In the genomic region with DNA sequence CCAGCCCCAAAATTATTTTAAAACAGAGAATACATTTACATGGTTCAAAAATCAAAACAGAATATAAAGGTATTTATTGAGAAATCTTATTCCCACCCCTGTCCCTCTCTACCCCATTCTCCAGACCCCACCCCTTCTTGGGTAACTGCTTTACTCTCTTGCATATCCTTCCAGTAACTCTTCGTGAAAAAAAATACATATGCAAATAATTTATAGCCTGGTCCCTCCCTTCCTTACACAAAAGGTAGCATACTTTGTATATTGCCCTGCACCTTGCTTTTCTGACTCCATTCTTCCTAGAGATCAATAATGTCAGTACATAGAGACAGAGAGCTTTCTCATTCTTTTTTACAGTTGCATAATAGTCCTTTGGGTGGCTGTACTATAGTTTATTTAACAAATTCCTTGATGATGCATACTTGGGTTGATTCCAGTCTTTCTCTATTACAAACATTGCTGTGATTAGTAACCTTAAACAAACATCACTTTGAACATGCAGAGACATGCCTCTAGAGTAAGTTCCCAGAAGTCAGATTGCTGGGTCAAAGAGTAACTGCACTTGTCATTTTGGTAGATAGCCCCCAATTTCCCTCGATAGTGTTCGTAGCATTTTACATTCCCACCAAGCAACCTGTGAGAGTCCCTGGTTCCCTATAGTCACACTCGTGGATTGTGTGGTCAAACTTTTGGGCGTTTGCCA, we compare ENCODE assay signal across 1 cellular context.
TF ChIP-seq lines count a peak whose summit lies in the region.

No MANE protein-coding gene starts in this region.

TF ChIP-seq in HepG2, 621 proteins besides CTCF, POLR2A, EP300 and RAD21 (continued from another document and continues in another):
- peak; percentile 99 for TF ChIP-seq HMG20A (CRISPR knock-in tag; IDR thresholded peaks at IDR 0.05; ENCODE audit: borderline replicate concordance)
- TF ChIP-seq ZNF343 (CRISPR knock-in tag; IDR thresholded peaks at IDR 0.05): no peak
- no peak for TF ChIP-seq RAD51 (IDR thresholded peaks at IDR 0.05; ENCODE audit: borderline replicate concordance)
- TF ChIP-seq ZNF784 (CRISPR knock-in tag; IDR thresholded peaks at IDR 0.05; ENCODE audit: borderline replicate concordance): no peak
- TF ChIP-seq ZBTB8A (CRISPR knock-in tag; IDR thresholded peaks at IDR 0.05; ENCODE audit: borderline replicate concordance, low read depth): no peak
- 0 out of 2 replicates have a peak, but pooled peaks have one; percentile 25 for TF ChIP-seq TRIM24 (CRISPR knock-in tag; IDR thresholded peaks at IDR 0.05)
- no peak for TF ChIP-seq NCOA1 (CRISPR knock-in tag; IDR thresholded peaks at IDR 0.05)
- TF ChIP-seq, protein P1, sequence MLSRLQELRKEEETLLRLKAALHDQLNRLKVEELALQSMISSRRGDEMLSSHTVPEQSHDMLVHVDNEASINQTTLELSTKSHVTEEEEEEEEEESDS (CRISPR knock-in tag; IDR thresholded peaks at IDR 0.05; ENCODE audit: borderline replicate concordance): no peak; the same call in 1 of the 2 replicates
- peak; percentile 84 for TF ChIP-seq NR2F2 (IDR thresholded peaks at IDR 0.05; ENCODE audit: borderline replicate concordance, low read depth)
- TF ChIP-seq ZNF274 (CRISPR knock-in tag; IDR thresholded peaks at IDR 0.05): no peak
- TF ChIP-seq DR1 (CRISPR knock-in tag; IDR thresholded peaks at IDR 0.05): no peak
- TF ChIP-seq ZNF761 (CRISPR knock-in tag; conservative IDR thresholded peaks at IDR 0.05): no peak
- 0 out of 2 replicates have a peak, but pooled peaks have one; percentile 44 for TF ChIP-seq SP140L (CRISPR knock-in tag; IDR thresholded peaks at IDR 0.05; ENCODE audit: borderline replicate concordance)
- TF ChIP-seq CERS6 (CRISPR knock-in tag; IDR thresholded peaks at IDR 0.05): no peak
- TF ChIP-seq ZNF468 (CRISPR knock-in tag; IDR thresholded peaks at IDR 0.05): no peak
- 0 out of 2 replicates have a peak, but pooled peaks have one; percentile 51 for TF ChIP-seq TFAP4 (IDR thresholded peaks at IDR 0.05; ENCODE audit: borderline replicate concordance, low read depth)
- TF ChIP-seq, protein P2, sequence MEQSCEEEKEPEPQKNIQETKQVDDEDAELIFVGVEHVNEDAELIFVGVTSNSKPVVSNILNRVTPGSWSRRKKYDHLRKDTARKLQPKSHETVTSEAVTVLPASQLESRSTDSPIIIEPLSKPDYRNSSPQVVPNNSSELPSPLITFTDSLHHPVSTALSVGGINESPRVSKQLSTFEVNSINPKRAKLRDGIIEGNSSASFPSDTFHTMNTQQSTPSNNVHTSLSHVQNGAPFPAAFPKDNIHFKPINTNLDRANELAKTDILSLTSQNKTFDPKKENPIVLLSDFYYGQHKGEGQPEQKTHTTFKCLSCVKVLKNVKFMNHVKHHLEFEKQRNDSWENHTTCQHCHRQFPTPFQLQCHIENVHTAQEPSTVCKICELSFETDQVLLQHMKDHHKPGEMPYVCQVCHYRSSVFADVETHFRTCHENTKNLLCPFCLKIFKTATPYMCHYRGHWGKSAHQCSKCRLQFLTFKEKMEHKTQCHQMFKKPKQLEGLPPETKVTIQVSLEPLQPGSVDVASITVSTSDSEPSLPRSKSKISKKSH (CRISPR knock-in tag; IDR thresholded peaks at IDR 0.05; ENCODE audit: borderline replicate concordance): no peak
- TF ChIP-seq MIER3 (CRISPR knock-in tag; IDR thresholded peaks at IDR 0.05; ENCODE audit: borderline replicate concordance): peak; percentile 78; the same call in 1 of the 2 replicates
- TF ChIP-seq TEAD3 (CRISPR knock-in tag; optimal IDR thresholded peaks at IDR 0.05; ENCODE audit: borderline replicate concordance): peak; percentile 94
- 0 out of 2 replicates have a peak, but pooled peaks have one; percentile 25 for TF ChIP-seq STAT6 (CRISPR knock-in tag; IDR thresholded peaks at IDR 0.05; ENCODE audit: borderline replicate concordance)
- peak; percentile 36; the same call in 1 of the 2 replicates for TF ChIP-seq ZNF615 (CRISPR knock-in tag; IDR thresholded peaks at IDR 0.05; ENCODE audit: borderline replicate concordance)
- TF ChIP-seq UBTF (CRISPR knock-in tag; IDR thresholded peaks at IDR 0.05): no peak
- TF ChIP-seq, protein P3, sequence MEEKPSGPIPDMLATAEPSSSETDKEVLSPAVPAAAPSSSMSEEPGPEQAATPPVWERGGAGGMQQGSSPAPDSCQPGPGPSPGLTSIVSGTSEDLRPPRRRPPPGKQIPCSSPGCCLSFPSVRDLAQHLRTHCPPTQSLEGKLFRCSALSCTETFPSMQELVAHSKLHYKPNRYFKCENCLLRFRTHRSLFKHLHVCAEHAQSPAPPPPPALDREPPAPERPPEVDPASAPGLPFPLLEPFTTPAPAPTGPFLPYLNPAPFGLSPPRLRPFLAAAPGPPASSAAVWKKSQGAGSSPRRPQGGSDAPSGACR (CRISPR knock-in tag; IDR thresholded peaks at IDR 0.05): no peak
- no peak for TF ChIP-seq MTA3 (CRISPR knock-in tag; IDR thresholded peaks at IDR 0.05)
- TF ChIP-seq, protein P4, sequence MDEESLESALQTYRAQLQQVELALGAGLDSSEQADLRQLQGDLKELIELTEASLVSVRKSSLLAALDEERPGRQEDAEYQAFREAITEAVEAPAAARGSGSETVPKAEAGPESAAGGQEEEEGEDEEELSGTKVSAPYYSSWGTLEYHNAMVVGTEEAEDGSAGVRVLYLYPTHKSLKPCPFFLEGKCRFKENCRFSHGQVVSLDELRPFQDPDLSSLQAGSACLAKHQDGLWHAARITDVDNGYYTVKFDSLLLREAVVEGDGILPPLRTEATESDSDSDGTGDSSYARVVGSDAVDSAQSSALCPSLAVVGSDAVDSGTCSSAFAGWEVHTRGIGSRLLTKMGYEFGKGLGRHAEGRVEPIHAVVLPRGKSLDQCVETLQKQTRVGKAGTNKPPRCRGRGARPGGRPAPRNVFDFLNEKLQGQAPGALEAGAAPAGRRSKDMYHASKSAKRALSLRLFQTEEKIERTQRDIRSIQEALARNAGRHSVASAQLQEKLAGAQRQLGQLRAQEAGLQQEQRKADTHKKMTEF (CRISPR knock-in tag; IDR thresholded peaks at IDR 0.05): peak; percentile 94
- peak; percentile 87; the same call in 1 of the 2 replicates for TF ChIP-seq KDM4B (CRISPR knock-in tag; IDR thresholded peaks at IDR 0.05)
- TF ChIP-seq FOSL2 (CRISPR knock-in tag; IDR thresholded peaks at IDR 0.05): peak; percentile 84
- TF ChIP-seq ZNF674 (CRISPR knock-in tag; IDR thresholded peaks at IDR 0.05; ENCODE audit: low read depth): no peak
- no peak for TF ChIP-seq NFYB (CRISPR knock-in tag; IDR thresholded peaks at IDR 0.05)
- no peak for TF ChIP-seq SSRP1 (CRISPR knock-in tag; IDR thresholded peaks at IDR 0.05)
- TF ChIP-seq RBFOX2 (IDR thresholded peaks at IDR 0.05; ENCODE audit: low read depth, low read length): peak; percentile 19; the same call in 1 of the 2 replicates
- TF ChIP-seq ZNF547 (CRISPR knock-in tag; IDR thresholded peaks at IDR 0.05): no peak
- no peak for TF ChIP-seq ZKSCAN1 (IDR thresholded peaks at IDR 0.05; ENCODE audit: low read length)
- TF ChIP-seq JUN (CRISPR knock-in tag; IDR thresholded peaks at IDR 0.05): no peak
- TF ChIP-seq, protein P5, sequence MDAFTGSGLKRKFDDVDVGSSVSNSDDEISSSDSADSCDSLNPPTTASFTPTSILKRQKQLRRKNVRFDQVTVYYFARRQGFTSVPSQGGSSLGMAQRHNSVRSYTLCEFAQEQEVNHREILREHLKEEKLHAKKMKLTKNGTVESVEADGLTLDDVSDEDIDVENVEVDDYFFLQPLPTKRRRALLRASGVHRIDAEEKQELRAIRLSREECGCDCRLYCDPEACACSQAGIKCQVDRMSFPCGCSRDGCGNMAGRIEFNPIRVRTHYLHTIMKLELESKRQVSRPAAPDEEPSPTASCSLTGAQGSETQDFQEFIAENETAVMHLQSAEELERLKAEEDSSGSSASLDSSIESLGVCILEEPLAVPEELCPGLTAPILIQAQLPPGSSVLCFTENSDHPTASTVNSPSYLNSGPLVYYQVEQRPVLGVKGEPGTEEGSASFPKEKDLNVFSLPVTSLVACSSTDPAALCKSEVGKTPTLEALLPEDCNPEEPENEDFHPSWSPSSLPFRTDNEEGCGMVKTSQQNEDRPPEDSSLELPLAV (CRISPR knock-in tag; conservative IDR thresholded peaks at IDR 0.05; ENCODE audit: low read depth): no peak
- no peak for TF ChIP-seq TCF12 (IDR thresholded peaks at IDR 0.05)
- peak; percentile 23; the same call in 1 of the 2 replicates for TF ChIP-seq TCF12 (CRISPR knock-in tag; IDR thresholded peaks at IDR 0.05)
